ENCODE assay signal across 12 cellular contexts in the genomic region with DNA sequence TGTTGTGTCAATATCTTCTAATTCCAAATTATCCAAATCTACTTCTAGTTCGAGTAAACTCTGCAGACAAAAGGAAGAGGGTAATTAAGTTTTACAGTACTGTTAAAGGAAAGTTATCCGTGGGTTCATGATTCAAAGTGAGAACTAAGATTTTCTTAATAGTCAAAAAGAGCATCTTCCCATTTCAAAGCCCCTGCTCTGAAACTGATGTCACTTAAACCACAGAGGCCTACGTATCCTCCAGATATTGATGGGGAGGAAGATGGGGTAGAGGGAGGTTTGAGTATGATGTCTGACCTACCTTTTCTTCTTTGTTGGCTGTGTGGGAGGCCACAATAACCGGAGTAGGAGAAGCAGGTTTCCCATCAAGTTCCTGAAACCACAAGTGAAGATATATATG.
A peak's percentile ranks its signal among the peaks of the same experiment; 100 is the strongest.
DNase-seq lines count a peak whose midpoint lies in the region; ATAC-seq and TF ChIP-seq lines count a peak whose summit lies in the region.
"Had no signal": no experiment of that assay in that cellular context is flagged by ENCODE, and none has a peak within 500 bp of the region (broad histone marks: within the 10 kb centered on the region; RNA-seq: fewer than 3 reads in every experiment).

No MANE protein-coding gene starts in this region.

- H3K9me3 Mint-ChIP-seq in effector memory CD8-positive, alpha-beta T cell, result no peaks in the 10 kb centered on the region
- H3K9me3 Mint-ChIP-seq: CD8-positive, alpha-beta T cell had no signal

- H3K27me3 Mint-ChIP-seq in effector memory CD8-positive, alpha-beta T cell, result no peaks in the 10 kb centered on the region

- no peak for TF ChIP-seq CTCF in GM06990 (IDR thresholded peaks at IDR 0.05; ENCODE audit: insufficient read depth, low read length, poor library complexity, severe bottlenecking)

- peaks cover 23% of the 10 kb centered on the region for H3K36me3 ChIP-seq in GM06990 (ENCODE audit: control insufficient read depth, insufficient read depth, low read length)

- no peaks in the 10 kb centered on the region for H3K27me3 ChIP-seq in GM06990 (replicated peaks; ENCODE audit: control insufficient read depth, insufficient read depth, low read length)

- peaks cover 6 to 9% of the 10 kb centered on the region in 2 donors for H3K4me1 Mint-ChIP-seq in effector memory CD8-positive, alpha-beta T cell (ENCODE audit: low read depth in 2 of 2)

- peak; percentile 62 for ATAC-seq in GM18858 (IDR thresholded peaks at IDR 0.05; ENCODE audit: unreplicated experiment)
- peak; percentile 91 for ATAC-seq in HG02870 (IDR thresholded peaks at IDR 0.05; ENCODE audit: unreplicated experiment)
- no peak for ATAC-seq in effector memory CD8-positive, alpha-beta T cell (replicated peaks)
- ATAC-seq: CD8-positive, alpha-beta T cell; right cardiac atrium had no signal

- peak overlapping the region; percentile 18 to 62 for H3K27ac Mint-ChIP-seq in effector memory CD8-positive, alpha-beta T cell

- H3K4me3 Mint-ChIP-seq in effector memory CD8-positive, alpha-beta T cell, result no peak overlapping the region
- H3K4me3 Mint-ChIP-seq: CD8-positive, alpha-beta T cell had no signal

- no peak overlapping the region for H3K4me3 ChIP-seq in GM06990 (replicated peaks; ENCODE audit: low read depth, low read length)

- DNase-seq in GM06990 (ENCODE audit: extremely low read depth, insufficient read length) (peak; percentile 48), HK-2 (ENCODE audit: unreplicated experiment) (no peak), AG20443 (ENCODE audit: low spot score) (no peak), DMS53 (lab: John Stamatoyannopoulos, UW) (no peak)
- DNase-seq in effector memory CD8-positive, alpha-beta T cell, result no peak
- DNase-seq: CD8-positive, alpha-beta T cell; NCI-H2029 treated with DMSO at 0.1 percent for 48 hours; NCI-H82; right cardiac atrium; substantia nigra had no signal

- H3K36me3 Mint-ChIP-seq in effector memory CD8-positive, alpha-beta T cell (ENCODE audit: insufficient read depth), result peaks cover 93% of the 10 kb centered on the region
